ENCODE assay signal across 8 cellular contexts in genomic region chr15:64095431-64095794, GRCh38. TPM values are rescaled to one million over a fixed set of nuclear protein-coding genes. Genes with fewer than 3 reads are reported as not detected.
DNase-seq lines count a peak whose midpoint lies in the region; TF ChIP-seq lines count a peak whose summit lies in the region.

No MANE protein-coding gene starts in this region.

- H4K20me1 ChIP-seq in GM23248 (ENCODE audit: insufficient read depth) = no peaks in the 10 kb centered on the region

- no peaks in the 10 kb centered on the region for H3K27me3 ChIP-seq in GM23248 (replicated peaks; ENCODE audit: insufficient read depth)
- no peaks in the 10 kb centered on the region for H3K27me3 ChIP-seq in WERI-Rb-1 (ENCODE audit: insufficient read depth, low read depth, severe bottlenecking)

- H3K9ac ChIP-seq in GM23248 = peak overlapping the region; percentile 43

- H3K27ac ChIP-seq in GM23248 (peak overlapping the region; percentile 45), WERI-Rb-1 (peak overlapping the region; percentile 61)

- TF ChIP-seq CTCF in WERI-Rb-1 (IDR thresholded peaks at IDR 0.05; ENCODE audit: low read depth, low read length) = no peak
- TF ChIP-seq CTCF in foreskin fibroblast (IDR thresholded peaks at IDR 0.05; ENCODE audit: low read depth, low read length) = no peak
- TF ChIP-seq CTCF in GM20000 (IDR thresholded peaks at IDR 0.05; ENCODE audit: extremely low read depth, missing control alignments) = no peak

- DNase-seq in GM23248 (no peak), WERI-Rb-1 (no peak), foreskin fibroblast (no peak), skeletal muscle cell (ENCODE audit: low read depth) (no peak), GM20000 (ENCODE audit: low spot score) (no peak), CD1c-positive myeloid dendritic cell (ENCODE audit: extremely low spot score) (no peak), NCI-H187 treated with DMSO at 0.1 percent for 48 hours (lab: John Stamatoyannopoulos, UW) (no peak), NCI-H82 (lab: John Stamatoyannopoulos, UW) (no peak)

- H3K9me3 ChIP-seq in GM23248 (ENCODE audit: low read depth) (no peaks in the 10 kb centered on the region), WERI-Rb-1 (ENCODE audit: severe bottlenecking) (no peaks in the 10 kb centered on the region)

- H3F3A ChIP-seq in GM23248 (ENCODE audit: insufficient read depth) = peaks cover 22% of the 10 kb centered on the region

- 48 to 50% methylated on average over 4 of the region's 4 CpGs for WGBS in GM23248 (ENCODE audit: low coverage in 1 of 2, low lambda C conversion rate in 2 of 2, missing lambda C conversion rate in 2 of 2), 2 experiments

- peaks cover 39% of the 10 kb centered on the region for H3K4me1 ChIP-seq in GM23248 (ENCODE audit: insufficient read depth)

- peaks cover 84% of the 10 kb centered on the region for H3K79me2 ChIP-seq in GM23248 (ENCODE audit: insufficient read depth)

- H3K9me2 ChIP-seq in GM23248 (ENCODE audit: insufficient read depth) = no peaks in the 10 kb centered on the region

- in situ Hi-C loops in GM23248 (cut with MboI) = no loop called here

- peak overlapping the region; percentile 53 for H3K4me2 ChIP-seq in GM23248 (ENCODE audit: unreplicated experiment)

- H3K4me3 ChIP-seq in GM23248 = peak overlapping the region; percentile 88
- H3K4me3 ChIP-seq in WERI-Rb-1 (ENCODE audit: low read depth, low read length) = no peak overlapping the region
- peak overlapping the region; percentile 27 to 73 for H3K4me3 ChIP-seq in foreskin fibroblast (ENCODE audit: low read depth in 1 of 2, low read length in 2 of 2)
- H3K4me3 ChIP-seq in skeletal muscle cell (ENCODE audit: low read depth, low read length) = peak overlapping the region; percentile 80

- H3K36me3 ChIP-seq in GM23248 (ENCODE audit: low read depth) = no peaks in the 10 kb centered on the region
- H3K36me3 ChIP-seq in WERI-Rb-1 = peaks cover 11% of the 10 kb centered on the region

- peak overlapping the region; percentile 85 for H2AFZ ChIP-seq in GM23248

RNA-seq across cellular contexts. Expression of gene SNX1, which starts 0.4 kb away (rescaled TPM):
- total RNA-seq in GM23248 (2014; rRNA removed; shearing (Covaris generic)) = 34.9 and 40.5 TPM in 2 replicates
- 102 and 103 TPM in 2 replicates for polyA plus RNA-seq in GM23248 (2016; fragmentation: Nextera tagmentation; extraction: Ambion mirVana)

RNA-seq across cellular contexts. Expression of gene CIAO2A, which starts 1.8 kb away (rescaled TPM):
- total RNA-seq in GM23248 (2014; rRNA removed; shearing (Covaris generic)) = 40.5 and 53.9 TPM in 2 replicates
- polyA plus RNA-seq in GM23248 (2016; fragmentation: Nextera tagmentation; extraction: Ambion mirVana) = 93.2 and 93.8 TPM in 2 replicates

RNA-seq across cellular contexts. Expression of gene DAPK2, which starts 49.1 kb away (rescaled TPM):
- total RNA-seq in GM23248 (2014; rRNA removed; shearing (Covaris generic)) = 2.1 and 7.5 TPM in 2 replicates
- polyA plus RNA-seq in GM23248 (2016; fragmentation: Nextera tagmentation; extraction: Ambion mirVana) = 5.2 and 5.8 TPM in 2 replicates

RNA-seq across cellular contexts. Expression of gene SNX22, which starts 56.1 kb away (rescaled TPM):
- total RNA-seq in GM23248 (2014; rRNA removed; shearing (Covaris generic)) = not detected in 2 replicates
- polyA plus RNA-seq in GM23248 (2016; fragmentation: Nextera tagmentation; extraction: Ambion mirVana) = 0.66 and 0.94 TPM in 2 replicates
